In the genomic region with DNA sequence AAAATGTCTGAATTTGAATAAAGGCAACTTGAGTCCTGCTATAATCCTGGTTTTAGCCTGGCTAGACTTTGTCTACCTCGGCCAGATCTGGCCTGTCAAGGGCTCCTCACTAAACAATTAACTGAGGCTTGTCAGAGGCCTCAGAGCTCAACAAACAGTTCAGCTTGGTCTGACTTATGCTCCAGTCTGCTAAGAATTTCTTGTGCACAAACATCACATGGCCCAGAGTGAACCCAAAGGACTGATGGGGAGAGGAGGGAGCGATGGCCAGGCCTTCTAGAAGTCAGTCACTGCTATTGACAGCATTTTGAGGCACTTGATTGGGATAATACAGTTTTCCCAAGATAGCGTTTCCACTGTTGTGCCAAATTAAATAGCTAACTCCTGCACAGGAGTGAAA, we compare ENCODE assay signal across 26 cellular contexts.
"Had no signal": no experiment of that assay in that cellular context is flagged by ENCODE, and none has a peak within 500 bp of the region (broad histone marks: within the 10 kb centered on the region; RNA-seq: fewer than 3 reads in every experiment).

No MANE protein-coding gene starts in this region.

- H3K4me1 ChIP-seq: colonic mucosa, pancreas, stomach, tibial artery, upper lobe of right lung, uterus had no signal

- H3K36me3 Mint-ChIP-seq: memory B cell had no signal

- H3K9me3 ChIP-seq: colonic mucosa, gastrocnemius medialis, neutrophil, pancreas, stomach, testis, tibial artery, upper lobe of right lung, uterus had no signal

- H3K27me3 ChIP-seq: colonic mucosa, gastrocnemius medialis, neutrophil, pancreas, stomach, testis, tibial artery, upper lobe of right lung, uterus had no signal

- ATAC-seq: esophagus mucosa, gastrocnemius medialis, natural killer cell had no signal

- H3K4me1 Mint-ChIP-seq: central memory CD8-positive, alpha-beta T cell; endodermal cell; memory B cell had no signal

- DNase-seq: colonic mucosa; effector CD8-positive, alpha-beta T cell; endodermal cell; gastrocnemius medialis; left ventricle myocardium superior; natural killer cell; pancreas; small intestine; stimulated activated CD4-positive, alpha-beta T cell treated with anti-CD3 and anti-CD28 coated beads, Interleukin-15, amount 100 ng/mL, for 24 hours; stimulated activated CD4-positive, alpha-beta T cell treated with anti-CD3 and anti-CD28 coated beads, Interleukin-2, amount 100 ng/mL, for 48 hours; stimulated activated CD8-positive, alpha-beta memory T cell treated with anti-CD3 and anti-CD28 coated beads, Interleukin-4, amount 100 ng/mL, for 48 hours; stimulated activated naive CD4-positive, alpha-beta T cell treated with Interleukin-2 at 50 U/mL for 16 hours; stomach; substantia nigra; testis; tibial artery; upper lobe of right lung; uterus had no signal

- H3K27ac ChIP-seq: colonic mucosa, epithelial cell of prostate, gastrocnemius medialis, neutrophil, stomach, testis, tibial artery, uterus had no signal

- H3K9me3 Mint-ChIP-seq: central memory CD8-positive, alpha-beta T cell; dendritic cell treated with granulocyte-macrophage colony-stimulating factor and Interleukin-4, amounts not matched to agents 40 ng/mL and 50 ng/mL, for 4 days; natural killer cell had no signal

- H3K4me3 Mint-ChIP-seq: central memory CD8-positive, alpha-beta T cell; dendritic cell treated with granulocyte-macrophage colony-stimulating factor and Interleukin-4, amounts not matched to agents 40 ng/mL and 50 ng/mL, for 4 days; endodermal cell; memory B cell; natural killer cell had no signal

- H3K27ac Mint-ChIP-seq: dendritic cell treated with granulocyte-macrophage colony-stimulating factor and Interleukin-4, amounts not matched to agents 40 ng/mL and 50 ng/mL, for 4 days; endodermal cell; memory B cell; natural killer cell; progenitor cell of endocrine pancreas had no signal

- H3K36me3 ChIP-seq: colonic mucosa, gastrocnemius medialis, neutrophil, pancreas, stomach, tibial artery, upper lobe of right lung, uterus had no signal

- H3K27me3 Mint-ChIP-seq: central memory CD8-positive, alpha-beta T cell; dendritic cell treated with granulocyte-macrophage colony-stimulating factor and Interleukin-4, amounts not matched to agents 40 ng/mL and 50 ng/mL, for 4 days; progenitor cell of endocrine pancreas had no signal

- H3K4me3 ChIP-seq: colonic mucosa, gastrocnemius medialis, lung, pancreas, stomach, testis, tibial artery, upper lobe of right lung, uterus had no signal
